In genomic region chr4:7805533-7806079, GRCh38 we compare ENCODE assay signal across 8 cellular contexts.
DNase-seq lines count a peak whose midpoint lies in the region; ATAC-seq and TF ChIP-seq lines count a peak whose summit lies in the region.

No MANE protein-coding gene starts in this region.

- H3K36me3 ChIP-seq in muscle layer of duodenum (ENCODE audit: control insufficient read depth in 1 of 2, insufficient read depth in 2 of 2, low read length in 2 of 2), result peaks cover 0 to 3% of the 10 kb centered on the region in 2 donors

- H3K4me1 ChIP-seq in muscle layer of duodenum (ENCODE audit: control insufficient read depth in 1 of 2, insufficient read depth in 2 of 2, low read length in 2 of 2), result peaks cover 0 to 47% of the 10 kb centered on the region in 2 donors

- H3K4me3 ChIP-seq in AG09309 (ENCODE audit: control insufficient read depth, low read depth, low read length) (no peak overlapping the region), epithelial cell of esophagus (ENCODE audit: low read length) (no peak overlapping the region), muscle layer of duodenum (ENCODE audit: low read depth in 1 of 2, low read length in 2 of 2) (no peak overlapping the region)

- TF ChIP-seq CTCF in AG09309 (IDR thresholded peaks at IDR 0.05; ENCODE audit: control insufficient read depth, insufficient read depth, low read depth, low read length, missing control alignments) (no peak), epithelial cell of esophagus (IDR thresholded peaks at IDR 0.05; ENCODE audit: insufficient read depth, low read depth, low read length, missing control alignments) (no peak)

- no peak for ATAC-seq in HG03108 (IDR thresholded peaks at IDR 0.05; ENCODE audit: unreplicated experiment)
- ATAC-seq in HG03457 (IDR thresholded peaks at IDR 0.05; ENCODE audit: unreplicated experiment), result no peak

- H3K9me3 ChIP-seq in muscle layer of duodenum (ENCODE audit: control insufficient read depth in 1 of 2, low read length in 2 of 2), result no peaks in the 10 kb centered on the region

- H3K27ac ChIP-seq in muscle layer of duodenum (ENCODE audit: low read length), result peak overlapping the region; percentile 68

- no peaks in the 10 kb centered on the region for H3K27me3 ChIP-seq in muscle layer of duodenum (ENCODE audit: low read depth, low read length)

- DNase-seq in AG09309 (ENCODE audit: low read depth), result peak; percentile 94
- peak; percentile 56 for DNase-seq in NCI-H2196 (lab: John Stamatoyannopoulos, UW; ENCODE audit: unreplicated experiment)
- peak; percentile 88 for DNase-seq in epithelial cell of esophagus (ENCODE audit: low read depth)
- DNase-seq in COLO668 (lab: John Stamatoyannopoulos, UW; ENCODE audit: unreplicated experiment), result no peak
- DNase-seq in stimulated activated CD4-positive, alpha-beta T cell treated with anti-CD3 and anti-CD28 coated beads, Interleukin-2, amount 100 ng/mL, for 48 hours, result no peak

Comparison
In these comparisons a context has a peak if more than half of its experiments do, and no peak if none do; other contexts are left out.
1. DNase-seq: peak in AG09309 (single experiment), NCI-H2196 (single experiment) and epithelial cell of esophagus (single experiment); none in COLO668 (single experiment) and stimulated activated CD4-positive, alpha-beta T cell treated with anti-CD3 and anti-CD28 coated beads, Interleukin-2, amount 100 ng/mL, for 48 hours (0 of 2).